ENCODE assay signal across 9 cellular contexts in the genomic region with DNA sequence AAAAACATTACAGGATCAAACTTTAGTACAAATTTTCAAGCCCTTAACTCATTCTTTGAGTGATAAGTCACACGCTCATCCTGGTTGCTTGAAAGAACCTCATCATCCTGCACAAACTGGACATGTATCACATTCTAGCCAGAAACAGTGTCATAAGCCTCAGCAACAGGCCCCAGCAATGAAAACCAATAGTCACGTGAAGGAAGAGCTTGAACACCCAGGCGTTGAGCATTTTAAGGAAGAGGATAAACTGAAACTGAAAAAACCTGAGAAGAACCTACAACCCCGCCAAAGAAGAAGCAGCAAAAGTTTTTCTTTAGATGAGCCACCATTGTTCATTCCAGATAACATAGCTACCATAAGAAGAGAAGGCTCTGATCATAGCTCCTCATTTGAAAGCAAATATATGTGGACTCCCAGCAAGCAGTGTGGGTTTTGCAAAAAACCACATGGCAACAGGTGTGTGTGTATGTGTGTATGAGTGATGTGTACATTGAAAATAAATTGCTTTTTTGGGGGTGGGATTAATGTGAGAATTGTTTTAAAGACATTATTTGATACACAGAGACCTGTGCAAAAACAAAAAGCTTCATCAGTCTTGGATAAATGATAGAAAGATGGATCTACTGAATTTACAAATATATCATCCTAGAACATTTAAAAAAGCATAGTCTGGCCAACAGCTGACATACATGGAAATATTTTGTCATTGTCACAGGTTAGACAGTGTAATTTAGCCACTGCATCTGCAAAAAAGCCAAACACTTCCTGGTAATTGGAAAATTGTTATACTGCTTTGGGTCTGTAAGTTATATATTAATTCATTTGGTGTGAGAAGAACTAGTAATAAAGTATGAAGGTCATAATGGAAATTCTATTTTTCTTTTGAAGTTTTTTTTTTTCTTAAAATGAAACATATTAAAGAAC. TPM values are rescaled to one million over a fixed set of nuclear protein-coding genes. Genes with fewer than 3 reads are reported as not detected.
DNase-seq lines count a peak whose midpoint lies in the region; ATAC-seq and TF ChIP-seq lines count a peak whose summit lies in the region.
"Had no signal": no experiment of that assay in that cellular context is flagged by ENCODE, and none has a peak within 500 bp of the region (broad histone marks: within the 10 kb centered on the region; RNA-seq: fewer than 3 reads in every experiment).

No MANE protein-coding gene starts in this region.

- TF ChIP-seq CTCF in DOHH2 (IDR thresholded peaks at IDR 0.05; ENCODE audit: low read depth, low read length, poor library complexity, severe bottlenecking) (no peak), tibial artery (IDR thresholded peaks at IDR 0.05) (no peak)

- H3K9me3 Mint-ChIP-seq in activated naive CD8-positive, alpha-beta T cell treated with anti-CD3 and anti-CD28 coated beads, Interleukin-2, amount 50 U/mL, for 24 hours: no peaks in the 10 kb centered on the region
- no peaks in the 10 kb centered on the region for H3K9me3 Mint-ChIP-seq in activated CD4-positive, alpha-beta memory T cell treated with anti-CD3 and anti-CD28 coated beads for 36 hours

- H3K9me3 ChIP-seq in DOHH2 (ENCODE audit: control insufficient read depth, insufficient read depth, low read length) (no peaks in the 10 kb centered on the region), tibial artery (no peaks in the 10 kb centered on the region)

- peaks cover 40% of the 10 kb centered on the region for H3K4me1 Mint-ChIP-seq in activated naive CD8-positive, alpha-beta T cell treated with anti-CD3 and anti-CD28 coated beads, Interleukin-2, amount 50 U/mL, for 24 hours
- peaks cover 35% of the 10 kb centered on the region for H3K4me1 Mint-ChIP-seq in activated CD4-positive, alpha-beta memory T cell treated with anti-CD3 and anti-CD28 coated beads for 36 hours (ENCODE audit: low read depth)

- in situ Hi-C loops in KBM-7 (cut with MboI; ENCODE audit: low pct_unique_long_range_greater_than_20kb, low sequenced_read_pairs): no loop called here

- H3K36me3 Mint-ChIP-seq in activated naive CD8-positive, alpha-beta T cell treated with anti-CD3 and anti-CD28 coated beads, Interleukin-2, amount 50 U/mL, for 24 hours (ENCODE audit: low read depth): peaks cover 46% of the 10 kb centered on the region
- peaks cover 40% of the 10 kb centered on the region for H3K36me3 Mint-ChIP-seq in activated CD4-positive, alpha-beta memory T cell treated with anti-CD3 and anti-CD28 coated beads for 36 hours

- intact Hi-C loops in tibial artery (cut with DNase I; ENCODE audit: low total_unique reads): no loop called here
- intact Hi-C loops in activated CD4-positive, alpha-beta memory T cell treated with anti-CD3 and anti-CD28 coated beads for 36 hours (cut with micrococcal nuclease): no loop called here

- peak overlapping the region; percentile 23 for H3K27ac Mint-ChIP-seq in activated naive CD8-positive, alpha-beta T cell treated with anti-CD3 and anti-CD28 coated beads, Interleukin-2, amount 50 U/mL, for 24 hours
- H3K27ac Mint-ChIP-seq in activated CD4-positive, alpha-beta memory T cell treated with anti-CD3 and anti-CD28 coated beads for 36 hours: no peak overlapping the region

- no peak overlapping the region for H3K4me3 Mint-ChIP-seq in activated naive CD8-positive, alpha-beta T cell treated with anti-CD3 and anti-CD28 coated beads, Interleukin-2, amount 50 U/mL, for 24 hours
- H3K4me3 Mint-ChIP-seq in activated CD4-positive, alpha-beta memory T cell treated with anti-CD3 and anti-CD28 coated beads for 36 hours: no peak overlapping the region

- H3K4me3 ChIP-seq in DOHH2 (ENCODE audit: low read length): peak overlapping the region; percentile 37
- H3K4me3 ChIP-seq in tibial artery: no peak overlapping the region

- peak overlapping the region; percentile 74 for H3K4me2 ChIP-seq in DOHH2 (ENCODE audit: low read length)

- H3K36me3 ChIP-seq in DOHH2 (ENCODE audit: control insufficient read depth, low read length) (peaks cover 71% of the 10 kb centered on the region), tibial artery (peaks cover 0 to 19% (median 17%) of the 10 kb centered on the region in 3 donors)

- no peaks in the 10 kb centered on the region for H3K27me3 ChIP-seq in DOHH2 (ENCODE audit: control insufficient read depth, low read length)
- no peaks in the 10 kb centered on the region for H3K27me3 ChIP-seq in tibial artery

- POLR2A ChIA-PET in activated CD4-positive, alpha-beta memory T cell treated with anti-CD3 and anti-CD28 coated beads for 36 hours (lab: Charles Lee): no interaction called here

- DNase-seq in activated naive CD8-positive, alpha-beta T cell treated with anti-CD3 and anti-CD28 coated beads, Interleukin-2, amount 50 U/mL, for 24 hours: no peak
- no peak for DNase-seq in KBM-7
- no peak for DNase-seq in tibial artery
- DNase-seq in activated CD4-positive, alpha-beta memory T cell treated with anti-CD3 and anti-CD28 coated beads for 36 hours: no peak
- DNase-seq in NCI-H1417 treated with DMSO at 0.1 percent for 48 hours (lab: John Stamatoyannopoulos, UW): no peak
- DNase-seq: NCI-H1105 had no signal

- H3K9me2 ChIP-seq in DOHH2 (replicated peaks; ENCODE audit: control insufficient read depth, low read length): no peaks in the 10 kb centered on the region

- H4K20me1 ChIP-seq in DOHH2 (ENCODE audit: control insufficient read depth, insufficient read depth, low read depth, low read length): no peaks in the 10 kb centered on the region

- H3K4me1 ChIP-seq in DOHH2 (ENCODE audit: control insufficient read depth, low read length) (peaks cover 85% of the 10 kb centered on the region), tibial artery (peaks cover 0 to 10% (median 3%) of the 10 kb centered on the region in 4 donors)

- peak overlapping the region; percentile 95 for H3K27ac ChIP-seq in DOHH2 (ENCODE audit: low read depth, low read length)
- H3K27ac ChIP-seq in tibial artery: no peak overlapping the region

- H3K27me3 Mint-ChIP-seq in activated naive CD8-positive, alpha-beta T cell treated with anti-CD3 and anti-CD28 coated beads, Interleukin-2, amount 50 U/mL, for 24 hours: no peaks in the 10 kb centered on the region
- H3K27me3 Mint-ChIP-seq in activated CD4-positive, alpha-beta memory T cell treated with anti-CD3 and anti-CD28 coated beads for 36 hours: no peaks in the 10 kb centered on the region

- H3K79me2 ChIP-seq in DOHH2 (ENCODE audit: control insufficient read depth, low read length): peaks cover 90% of the 10 kb centered on the region

- ATAC-seq in GM19452 (IDR thresholded peaks at IDR 0.05; ENCODE audit: unreplicated experiment): peak; percentile 85
- peak; percentile 83 for ATAC-seq in HG03139 (IDR thresholded peaks at IDR 0.05; ENCODE audit: unreplicated experiment)
- no peak for ATAC-seq in activated naive CD8-positive, alpha-beta T cell treated with anti-CD3 and anti-CD28 coated beads, Interleukin-2, amount 50 U/mL, for 24 hours

- CTCF ChIA-PET in activated CD4-positive, alpha-beta memory T cell treated with anti-CD3 and anti-CD28 coated beads for 36 hours (lab: Charles Lee): no interaction called here

- H3F3A ChIP-seq in DOHH2 (ENCODE audit: control insufficient read depth, insufficient read depth): peaks cover 45% of the 10 kb centered on the region

RNA-seq across cellular contexts. Expression of a gene that starts 50.1 kb away (rescaled TPM):
- total RNA-seq in activated CD4-positive, alpha-beta memory T cell treated with anti-CD3 and anti-CD28 coated beads for 36 hours: 10 to 100 TPM; 43.0 to 43.2 TPM
